ENCODE assay signal across 1 cellular context in the genomic region with DNA sequence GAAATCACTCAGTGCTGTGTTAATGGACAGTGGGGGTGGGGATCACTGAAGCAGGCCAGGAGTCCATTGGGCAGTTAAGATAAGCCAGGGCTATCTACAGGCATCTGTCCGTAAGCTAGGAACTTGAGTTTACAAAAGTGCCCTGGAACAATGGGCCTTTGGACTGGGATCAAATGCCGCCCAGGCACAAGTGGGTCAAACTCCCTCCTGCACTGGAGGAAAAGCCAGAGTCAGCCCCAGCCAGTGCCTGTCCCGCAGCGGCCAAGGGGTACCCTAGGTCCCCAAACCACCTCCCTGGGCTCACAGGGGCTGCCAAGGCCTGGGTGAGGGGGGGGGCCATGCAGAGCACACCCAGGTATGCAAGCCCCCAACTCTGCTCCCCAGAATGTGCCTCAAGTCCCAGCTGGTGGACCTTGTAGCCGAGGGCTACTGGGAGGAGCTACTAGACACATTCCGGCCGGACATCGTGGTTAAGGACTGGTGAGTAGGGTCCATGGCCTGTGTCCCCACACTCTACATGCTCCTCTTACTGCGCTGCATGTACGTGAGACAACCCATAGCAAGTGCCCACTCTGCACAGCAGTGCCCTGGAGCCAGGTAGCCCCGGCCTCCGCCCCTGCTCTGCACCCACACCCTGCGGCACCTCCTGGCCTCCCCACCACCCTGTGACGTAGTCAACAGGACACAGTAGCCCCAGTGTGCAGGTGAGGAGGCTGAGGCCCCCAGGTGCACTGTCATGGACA.
A peak's percentile ranks its signal among the peaks of the same experiment; 100 is the strongest.
TF ChIP-seq lines count a peak whose summit lies in the region.

No MANE protein-coding gene starts in this region.

TF ChIP-seq in HepG2, 621 proteins besides CTCF, POLR2A, EP300 and RAD21 (continued from another document and continues in another):
- 0 out of 2 replicates have a peak, but pooled peaks have one; percentile 14 for TF ChIP-seq ZNF644 (CRISPR knock-in tag; IDR thresholded peaks at IDR 0.05; ENCODE audit: low read depth)
- TF ChIP-seq, protein P1, sequence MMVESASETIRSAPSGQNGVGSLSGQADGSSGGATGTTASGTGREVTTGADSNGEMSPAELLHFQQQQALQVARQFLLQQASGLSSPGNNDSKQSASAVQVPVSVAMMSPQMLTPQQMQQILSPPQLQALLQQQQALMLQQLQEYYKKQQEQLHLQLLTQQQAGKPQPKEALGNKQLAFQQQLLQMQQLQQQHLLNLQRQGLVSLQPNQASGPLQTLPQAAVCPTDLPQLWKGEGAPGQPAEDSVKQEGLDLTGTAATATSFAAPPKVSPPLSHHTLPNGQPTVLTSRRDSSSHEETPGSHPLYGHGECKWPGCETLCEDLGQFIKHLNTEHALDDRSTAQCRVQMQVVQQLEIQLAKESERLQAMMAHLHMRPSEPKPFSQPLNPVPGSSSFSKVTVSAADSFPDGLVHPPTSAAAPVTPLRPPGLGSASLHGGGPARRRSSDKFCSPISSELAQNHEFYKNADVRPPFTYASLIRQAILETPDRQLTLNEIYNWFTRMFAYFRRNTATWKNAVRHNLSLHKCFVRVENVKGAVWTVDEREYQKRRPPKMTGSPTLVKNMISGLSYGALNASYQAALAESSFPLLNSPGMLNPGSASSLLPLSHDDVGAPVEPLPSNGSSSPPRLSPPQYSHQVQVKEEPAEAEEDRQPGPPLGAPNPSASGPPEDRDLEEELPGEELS (CRISPR knock-in tag; IDR thresholded peaks at IDR 0.05) = peak; percentile 64
- TF ChIP-seq ZFY (CRISPR knock-in tag; IDR thresholded peaks at IDR 0.05) = peak; percentile 34
- TF ChIP-seq ISL2 (CRISPR knock-in tag; IDR thresholded peaks at IDR 0.05) = peak; percentile 70
- TF ChIP-seq GABPB1 (CRISPR knock-in tag; IDR thresholded peaks at IDR 0.05) = peak; percentile 10; the same call in 1 of the 2 replicates
- peak; percentile 49 for TF ChIP-seq PHF8 (CRISPR knock-in tag; IDR thresholded peaks at IDR 0.05)
- TF ChIP-seq TAF1 (CRISPR knock-in tag; IDR thresholded peaks at IDR 0.05) = 0 out of 2 replicates have a peak, but pooled peaks have one; percentile 22
- TF ChIP-seq, protein P2, sequence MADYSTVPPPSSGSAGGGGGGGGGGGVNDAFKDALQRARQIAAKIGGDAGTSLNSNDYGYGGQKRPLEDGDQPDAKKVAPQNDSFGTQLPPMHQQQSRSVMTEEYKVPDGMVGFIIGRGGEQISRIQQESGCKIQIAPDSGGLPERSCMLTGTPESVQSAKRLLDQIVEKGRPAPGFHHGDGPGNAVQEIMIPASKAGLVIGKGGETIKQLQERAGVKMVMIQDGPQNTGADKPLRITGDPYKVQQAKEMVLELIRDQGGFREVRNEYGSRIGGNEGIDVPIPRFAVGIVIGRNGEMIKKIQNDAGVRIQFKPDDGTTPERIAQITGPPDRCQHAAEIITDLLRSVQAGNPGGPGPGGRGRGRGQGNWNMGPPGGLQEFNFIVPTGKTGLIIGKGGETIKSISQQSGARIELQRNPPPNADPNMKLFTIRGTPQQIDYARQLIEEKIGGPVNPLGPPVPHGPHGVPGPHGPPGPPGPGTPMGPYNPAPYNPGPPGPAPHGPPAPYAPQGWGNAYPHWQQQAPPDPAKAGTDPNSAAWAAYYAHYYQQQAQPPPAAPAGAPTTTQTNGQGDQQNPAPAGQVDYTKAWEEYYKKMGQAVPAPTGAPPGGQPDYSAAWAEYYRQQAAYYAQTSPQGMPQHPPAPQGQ (CRISPR knock-in tag; IDR thresholded peaks at IDR 0.05; ENCODE audit: borderline replicate concordance) = no peak
- no peak for TF ChIP-seq ETV6 (CRISPR knock-in tag; conservative IDR thresholded peaks at IDR 0.05)
- no peak for TF ChIP-seq SMARCC2 (IDR thresholded peaks at IDR 0.05)
- TF ChIP-seq KMT2B (CRISPR knock-in tag; IDR thresholded peaks at IDR 0.05) = no peak
- TF ChIP-seq KLF16 (CRISPR knock-in tag; IDR thresholded peaks at IDR 0.05) = no peak
- TF ChIP-seq ZNF205 (CRISPR knock-in tag; IDR thresholded peaks at IDR 0.05) = peak; percentile 15; the same call in 1 of the 2 replicates
- no peak for TF ChIP-seq GMEB1 (CRISPR knock-in tag; IDR thresholded peaks at IDR 0.05; ENCODE audit: borderline replicate concordance)
- TF ChIP-seq NFRKB (IDR thresholded peaks at IDR 0.05) = no peak
- TF ChIP-seq, protein P3, sequence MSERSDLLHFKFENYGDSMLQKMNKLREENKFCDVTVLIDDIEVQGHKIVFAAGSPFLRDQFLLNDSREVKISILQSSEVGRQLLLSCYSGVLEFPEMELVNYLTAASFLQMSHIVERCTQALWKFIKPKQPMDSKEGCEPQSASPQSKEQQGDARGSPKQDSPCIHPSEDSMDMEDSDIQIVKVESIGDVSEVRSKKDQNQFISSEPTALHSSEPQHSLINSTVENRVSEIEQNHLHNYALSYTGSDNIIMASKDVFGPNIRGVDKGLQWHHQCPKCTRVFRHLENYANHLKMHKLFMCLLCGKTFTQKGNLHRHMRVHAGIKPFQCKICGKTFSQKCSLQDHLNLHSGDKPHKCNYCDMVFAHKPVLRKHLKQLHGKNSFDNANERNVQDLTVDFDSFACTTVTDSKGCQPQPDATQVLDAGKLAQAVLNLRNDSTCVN (CRISPR knock-in tag; IDR thresholded peaks at IDR 0.05; ENCODE audit: borderline replicate concordance) = no peak
- TF ChIP-seq ADNP (CRISPR knock-in tag; IDR thresholded peaks at IDR 0.05) = no peak
- TF ChIP-seq RBFOX2 (IDR thresholded peaks at IDR 0.05; ENCODE audit: low read depth, low read length) = peak; percentile 65
- TF ChIP-seq MYC (CRISPR knock-in tag; IDR thresholded peaks at IDR 0.05; ENCODE audit: borderline replicate concordance) = peak; percentile 48; the same call in 1 of the 2 replicates
- no peak for TF ChIP-seq ZFP82 (CRISPR knock-in tag; IDR thresholded peaks at IDR 0.05; ENCODE audit: borderline replicate concordance)
- TF ChIP-seq TAF15 (IDR thresholded peaks at IDR 0.05; ENCODE audit: low read depth, low read length, poor library complexity, severe bottlenecking) = peak; percentile 49
- TF ChIP-seq ZNF605 (CRISPR knock-in tag; IDR thresholded peaks at IDR 0.05) = 0 out of 2 replicates have a peak, but pooled peaks have one; percentile 23
- 0 out of 2 replicates have a peak, but pooled peaks have one; percentile 20 for TF ChIP-seq HIVEP1 (CRISPR knock-in tag; IDR thresholded peaks at IDR 0.05)
- TF ChIP-seq ATRX (CRISPR knock-in tag; IDR thresholded peaks at IDR 0.05; ENCODE audit: borderline replicate concordance) = no peak
- peak; percentile 80 for TF ChIP-seq BCL6 (CRISPR knock-in tag; IDR thresholded peaks at IDR 0.05)
- TF ChIP-seq ELK4 (CRISPR knock-in tag; IDR thresholded peaks at IDR 0.05; ENCODE audit: borderline replicate concordance) = no peak
- no peak for TF ChIP-seq DDIT3 (CRISPR knock-in tag; IDR thresholded peaks at IDR 0.05)
- TF ChIP-seq ONECUT2 (CRISPR knock-in tag; IDR thresholded peaks at IDR 0.05) = peak; percentile 42; the same call in 1 of the 2 replicates
- TF ChIP-seq ZNF331 (CRISPR knock-in tag; IDR thresholded peaks at IDR 0.05) = peak; percentile 58
- peak; percentile 33 for TF ChIP-seq U2AF1 (optimal IDR thresholded peaks at IDR 0.05; ENCODE audit: low read depth, low read length)
- TF ChIP-seq ZNF441 (CRISPR knock-in tag; IDR thresholded peaks at IDR 0.05; ENCODE audit: borderline replicate concordance) = peak; percentile 35; the same call in 1 of the 2 replicates
- TF ChIP-seq ZNF382 (CRISPR knock-in tag; IDR thresholded peaks at IDR 0.05; ENCODE audit: borderline replicate concordance) = no peak
- TF ChIP-seq NR2F6 (IDR thresholded peaks at IDR 0.05) = peak; percentile 65; the same call in 1 of the 2 replicates
- peak; percentile 36; the same call in 1 of the 2 replicates for TF ChIP-seq NR2F6 (CRISPR knock-in tag; IDR thresholded peaks at IDR 0.05)
- TF ChIP-seq SAFB2 (CRISPR knock-in tag; IDR thresholded peaks at IDR 0.05; ENCODE audit: borderline replicate concordance, low read depth) = peak; percentile 16; the same call in 1 of the 2 replicates
- no peak for TF ChIP-seq ZNF839 (CRISPR knock-in tag; IDR thresholded peaks at IDR 0.05; ENCODE audit: borderline replicate concordance)
- no peak for TF ChIP-seq SOX6 (IDR thresholded peaks at IDR 0.05)
- TF ChIP-seq SOX6 (CRISPR knock-in tag; IDR thresholded peaks at IDR 0.05) = peak; percentile 94
- no peak for TF ChIP-seq ZNF775 (CRISPR knock-in tag; IDR thresholded peaks at IDR 0.05; ENCODE audit: borderline replicate concordance)
- peak; percentile 41; the same call in 1 of the 2 replicates for TF ChIP-seq FOXJ3 (CRISPR knock-in tag; IDR thresholded peaks at IDR 0.05; ENCODE audit: borderline replicate concordance)
- TF ChIP-seq ZNF263 (CRISPR knock-in tag; IDR thresholded peaks at IDR 0.05) = peak; percentile 42; the same call in 1 of the 2 replicates
- no peak for TF ChIP-seq NFE2 (CRISPR knock-in tag; IDR thresholded peaks at IDR 0.05)
- no peak for TF ChIP-seq CBX2 (IDR thresholded peaks at IDR 0.05; ENCODE audit: low read depth, low read length)
- no peak for TF ChIP-seq CBX2 (CRISPR knock-in tag; IDR thresholded peaks at IDR 0.05; ENCODE audit: low read depth)
- no peak for TF ChIP-seq ZNF484 (CRISPR knock-in tag; IDR thresholded peaks at IDR 0.05; ENCODE audit: borderline replicate concordance, low read depth)
- no peak for TF ChIP-seq GLI4 (CRISPR knock-in tag; IDR thresholded peaks at IDR 0.05; ENCODE audit: borderline replicate concordance)
- no peak for TF ChIP-seq DZIP1 (CRISPR knock-in tag; IDR thresholded peaks at IDR 0.05)
- TF ChIP-seq ZNF710 (CRISPR knock-in tag; IDR thresholded peaks at IDR 0.05; ENCODE audit: borderline replicate concordance) = peak; percentile 68; the same call in 1 of the 2 replicates
- TF ChIP-seq HOXA3 (CRISPR knock-in tag; IDR thresholded peaks at IDR 0.05) = peak; percentile 78
